Comparison of ENCODE assay signal across 17 cellular contexts in genomic region chr3:32373844-32374243, GRCh38. TPM values are rescaled to one million over a fixed set of nuclear protein-coding genes. Genes with fewer than 3 reads are reported as not detected.
DNase-seq lines count a peak whose midpoint lies in the region; ATAC-seq and TF ChIP-seq lines count a peak whose summit lies in the region.
"Had no signal": no experiment of that assay in that cellular context is flagged by ENCODE, and none has a peak within 500 bp of the region (broad histone marks: within the 10 kb centered on the region; RNA-seq: fewer than 3 reads in every experiment).

No MANE protein-coding gene starts in this region.

- H3K9me2 ChIP-seq in GM23338 (ENCODE audit: insufficient read depth) = no peaks in the 10 kb centered on the region

- H3K4me1 Mint-ChIP-seq in GM23338 (peaks cover 3% of the 10 kb centered on the region; the same call in 1 of the 3 replicates), glutamatergic neuron (ENCODE audit: low read depth, unreplicated experiment) (peaks cover 24% of the 10 kb centered on the region)

- H3K4me1 ChIP-seq in BE2C (no peaks in the 10 kb centered on the region), GM23338 (ENCODE audit: insufficient read depth) (no peaks in the 10 kb centered on the region), heart left ventricle (peaks cover 0 to 7% (median 0%) of the 10 kb centered on the region in 12 donors)

- no peaks in the 10 kb centered on the region for H3K9me3 ChIP-seq in BE2C
- no peaks in the 10 kb centered on the region for H3K9me3 ChIP-seq in WERI-Rb-1 (ENCODE audit: severe bottlenecking)
- no peaks in the 10 kb centered on the region for H3K9me3 ChIP-seq in heart left ventricle
- H3K9me3 ChIP-seq: SJSA1 had no signal

- no peaks in the 10 kb centered on the region for H3K9me3 Mint-ChIP-seq in GM23338
- H3K9me3 Mint-ChIP-seq in glutamatergic neuron (ENCODE audit: unreplicated experiment) = peaks cover 4% of the 10 kb centered on the region
- H3K9me3 Mint-ChIP-seq: H9 had no signal

- H3K4me3 ChIP-seq in BE2C (ENCODE audit: low read depth, low read length) (no peak overlapping the region), GM23338 (no peak overlapping the region), WERI-Rb-1 (ENCODE audit: low read depth, low read length) (no peak overlapping the region), heart left ventricle (no peak overlapping the region)
- H3K4me3 ChIP-seq: SJSA1 had no signal

- no peaks in the 10 kb centered on the region for H3K79me2 ChIP-seq in GM23338 (replicated peaks; ENCODE audit: insufficient read depth)

- 66 to 87% (median 83%) methylated on average over 5 of the region's 5 CpGs for WGBS in heart left ventricle, 4 donors

- H4K20me1 ChIP-seq in GM23338 (replicated peaks; ENCODE audit: insufficient read depth) = no peaks in the 10 kb centered on the region

- H3K4me3 Mint-ChIP-seq in GM23338 = no peak overlapping the region
- H3K4me3 Mint-ChIP-seq in glutamatergic neuron (ENCODE audit: unreplicated experiment) = no peak overlapping the region
- H3K4me3 Mint-ChIP-seq: H9 had no signal

- H3K27me3 Mint-ChIP-seq in GM23338 (ENCODE audit: insufficient read depth, low read depth, poor library complexity) (no peaks in the 10 kb centered on the region), glutamatergic neuron (ENCODE audit: unreplicated experiment) (peaks cover 6% of the 10 kb centered on the region)

- H2AFZ ChIP-seq in GM23338 = no peak overlapping the region

- H3K36me3 ChIP-seq in BE2C (no peaks in the 10 kb centered on the region), GM23338 (ENCODE audit: insufficient read depth) (no peaks in the 10 kb centered on the region), WERI-Rb-1 (no peaks in the 10 kb centered on the region), heart left ventricle (peaks cover 0 to 9% (median 0%) of the 10 kb centered on the region in 9 donors)
- H3K36me3 ChIP-seq: SJSA1 had no signal

- ATAC-seq in GM23338 (peak; percentile 34; the same call in 2 of the 3 replicates), heart left ventricle (no peak)
- ATAC-seq: Panc1 had no signal

- no peak for TF ChIP-seq CTCF in BE2C (IDR thresholded peaks at IDR 0.05; ENCODE audit: low read depth, low read length)
- TF ChIP-seq CTCF in GM23338 (conservative IDR thresholded peaks at IDR 0.05; ENCODE audit: low read depth in 2 of 2) = no peak
- TF ChIP-seq CTCF in glutamatergic neuron (IDR thresholded peaks at IDR 0.05; ENCODE audit: partially characterized antibody, unreplicated experiment) = no peak
- TF ChIP-seq CTCF in WERI-Rb-1 (IDR thresholded peaks at IDR 0.05; ENCODE audit: low read depth, low read length) = no peak
- no peak for TF ChIP-seq CTCF in heart left ventricle (IDR thresholded peaks at IDR 0.05)

- H3K36me3 Mint-ChIP-seq in GM23338 (ENCODE audit: low read depth) (no peaks in the 10 kb centered on the region), glutamatergic neuron (ENCODE audit: unreplicated experiment) (no peaks in the 10 kb centered on the region)

- DNase-seq in BE2C (peak; percentile 13), GM23338 (ENCODE audit: low spot score) (no peak), SK-N-DZ (ENCODE audit: low spot score) (peak; percentile 20), glutamatergic neuron (no peak), WERI-Rb-1 (no peak), heart left ventricle (no peak), globus pallidus (ENCODE audit: low spot score) (no peak)
- DNase-seq in activated naive CD4-positive, alpha-beta T cell (lab: John Stamatoyannopoulos, UW) = no peak
- DNase-seq: DMS79, H9, KG1, MV-4-11, NCI-H187, NCI-H2107, NCI-H2227 treated with DMSO at 0.1 percent for 48 hours had no signal

- H3K27ac ChIP-seq in GM23338 (ENCODE audit: low read depth) (no peak overlapping the region), WERI-Rb-1 (no peak overlapping the region), heart left ventricle (no peak overlapping the region)
- H3K27ac ChIP-seq: SJSA1 had no signal

- TF ChIP-seq POLR2A in heart left ventricle (IDR thresholded peaks at IDR 0.05) = no peak

- H3K27me3 ChIP-seq in BE2C (no peaks in the 10 kb centered on the region), GM23338 (ENCODE audit: insufficient read depth) (no peaks in the 10 kb centered on the region), WERI-Rb-1 (ENCODE audit: insufficient read depth, low read depth, severe bottlenecking) (no peaks in the 10 kb centered on the region), heart left ventricle (no peaks in the 10 kb centered on the region)
- H3K27me3 ChIP-seq: SJSA1 had no signal

- intact Hi-C loops in heart left ventricle (cut with DNase I) = loop anchor here in 6 of 10 donors (1.0 to 10.0 kb wide), 6 partner anchors 17 to 291 kb away; partner anchors contain the start of gene CMTM7 (in 1 of the 6)

- H3K27ac Mint-ChIP-seq in GM23338 = no peak overlapping the region
- peak overlapping the region; percentile 28 for H3K27ac Mint-ChIP-seq in glutamatergic neuron (ENCODE audit: unreplicated experiment)
- H3K27ac Mint-ChIP-seq: H9 had no signal

- no peak overlapping the region for H3K4me2 ChIP-seq in GM23338

- H3F3A ChIP-seq in GM23338 (replicated peaks; ENCODE audit: low read depth) = no peaks in the 10 kb centered on the region

TF ChIP-seq in GM23338, 12 proteins besides CTCF, POLR2A, EP300 and RAD21 (continues in another document):
- TF ChIP-seq CREB1 (CRISPR knock-in tag; IDR thresholded peaks at IDR 0.05; ENCODE audit: low read depth) (no peak), NANOG (IDR thresholded peaks at IDR 0.05; ENCODE audit: borderline replicate concordance) (no peak), JUNB (IDR thresholded peaks at IDR 0.05; ENCODE audit: unreplicated experiment) (no peak), ETS1 (IDR thresholded peaks at IDR 0.05) (no peak), POLR2AphosphoS5 (IDR thresholded peaks at IDR 0.05; ENCODE audit: low read depth) (no peak)

RNA-seq across cellular contexts. Expression of gene CMTM7, which starts 17.8 kb away (rescaled TPM):
- polyA plus RNA-seq in BE2C (2012; ENCODE audit: insufficient read depth, insufficient read length, low read depth) = 15.5 TPM
- 23.6 and 32.2 TPM in 2 replicates for total RNA-seq in GM23338 (2014; rRNA removed; shearing (Covaris generic))
- 88.3 and 93.6 TPM in 2 replicates for polyA plus RNA-seq in GM23338 (2016; fragmentation: Nextera tagmentation; extraction: Ambion mirVana)
- polyA plus RNA-seq in SK-N-DZ (2014; cell fraction: cytosol; rRNA removed) = 24.8 and 27.4 TPM in 2 replicates
- polyA plus RNA-seq in SK-N-DZ (2014; cell fraction: nucleus; rRNA removed) = 18.6 and 22.5 TPM in 2 replicates
- total RNA-seq in glutamatergic neuron (ENCODE audit: unreplicated experiment) = 95.5 TPM
- total RNA-seq in heart left ventricle = 10 to 100 TPM in 1 of 9 donors, 1 to 10 TPM in 8; 2.3 to 16.8 (median 3.6) TPM
- polyA plus RNA-seq in heart left ventricle = 1 to 10 TPM; 2.7 to 3.8 TPM

Comparison
In these comparisons a context has a peak if more than half of its experiments do, and no peak if none do; other contexts are left out.
1. DNase-seq: peak in BE2C (single experiment) and SK-N-DZ (single experiment); none in GM23338 (single experiment), glutamatergic neuron (single experiment), WERI-Rb-1 (single experiment), heart left ventricle (0 of 5), globus pallidus (single experiment) and activated naive CD4-positive, alpha-beta T cell (0 of 4).